In the genomic region with DNA sequence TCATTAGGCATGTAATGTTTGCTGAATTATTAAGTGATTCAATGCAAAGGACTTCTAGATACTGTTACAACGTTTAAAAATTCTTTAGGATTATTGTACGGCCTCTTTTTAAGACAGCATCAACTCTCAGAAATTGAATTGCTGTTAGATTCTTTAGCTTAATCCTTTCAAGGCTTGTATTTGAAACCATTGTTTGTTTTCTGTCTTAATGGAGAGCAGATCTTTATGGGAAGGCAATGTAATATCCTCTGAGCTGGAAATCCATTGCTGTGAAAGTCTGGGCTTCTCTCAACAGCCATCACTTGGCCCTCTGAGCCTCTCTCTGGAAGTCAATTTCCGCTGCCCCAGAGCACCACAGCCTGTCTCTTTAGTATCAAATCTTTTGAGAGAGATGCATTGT, we compare ENCODE assay signal across 16 cellular contexts. TPM values are rescaled to one million over a fixed set of nuclear protein-coding genes. Genes with fewer than 3 reads are reported as not detected.
A peak's percentile ranks its signal among the peaks of the same experiment; 100 is the strongest.
DNase-seq lines count a peak whose midpoint lies in the region; ATAC-seq and TF ChIP-seq lines count a peak whose summit lies in the region.
"Had no signal": no experiment of that assay in that cellular context is flagged by ENCODE, and none has a peak within 500 bp of the region (broad histone marks: within the 10 kb centered on the region; RNA-seq: fewer than 3 reads in every experiment).

No MANE protein-coding gene starts in this region.

- peak overlapping the region; percentile 3 for H3K4me2 ChIP-seq in smooth muscle cell

- H2AFZ ChIP-seq in smooth muscle cell (ENCODE audit: low read depth), result peak overlapping the region; percentile 0
- H2AFZ ChIP-seq: GM23248 had no signal

- H3K27ac Mint-ChIP-seq in nephron, result peak overlapping the region; percentile 58 to 77 (median 71)

- H3K36me3 ChIP-seq in HAP-1 (replicated peaks), result no peaks in the 10 kb centered on the region
- no peaks in the 10 kb centered on the region for H3K36me3 ChIP-seq in SJSA1
- no peaks in the 10 kb centered on the region for H3K36me3 ChIP-seq in smooth muscle cell (ENCODE audit: low read depth)

- H3K27ac ChIP-seq in SJSA1 (peak overlapping the region; percentile 10; the same call in 1 of the 2 replicates), smooth muscle cell (ENCODE audit: low read depth) (peak overlapping the region; percentile 50)
- H3K27ac ChIP-seq: GM23248 had no signal

- H3K27me3 Mint-ChIP-seq in nephron (ENCODE audit: low read depth), result peaks cover 3% of the 10 kb centered on the region

- H3K9ac ChIP-seq in smooth muscle cell (ENCODE audit: low read depth), result no peak overlapping the region
- H3K9ac ChIP-seq: GM23248 had no signal

- H3K4me1 ChIP-seq in HAP-1 (peaks cover 26% of the 10 kb centered on the region), SJSA1 (replicated peaks) (peaks cover 68% of the 10 kb centered on the region), smooth muscle cell (ENCODE audit: low read depth) (peaks cover 69% of the 10 kb centered on the region)

- H3K4me3 ChIP-seq in HAP-1 (no peak overlapping the region), SJSA1 (no peak overlapping the region), smooth muscle cell (no peak overlapping the region)
- H3K4me3 ChIP-seq: GM12878, GM23248 had no signal

- no peak for TF ChIP-seq CTCF in nephron (IDR thresholded peaks at IDR 0.05; ENCODE audit: unreplicated experiment in 3 of 3)
- TF ChIP-seq CTCF in smooth muscle cell (IDR thresholded peaks at IDR 0.05; ENCODE audit: borderline replicate concordance, insufficient read depth, poor library complexity, severe bottlenecking), result no peak

- H3K9me3 ChIP-seq in HAP-1 (no peaks in the 10 kb centered on the region), SJSA1 (replicated peaks) (no peaks in the 10 kb centered on the region), smooth muscle cell (replicated peaks; ENCODE audit: low read depth) (no peaks in the 10 kb centered on the region)

- H3K4me1 Mint-ChIP-seq in nephron, result peaks cover 72% of the 10 kb centered on the region
- H3K4me1 Mint-ChIP-seq: CD4-positive, alpha-beta memory T cell had no signal

- no peaks in the 10 kb centered on the region for H4K20me1 ChIP-seq in smooth muscle cell (ENCODE audit: low read depth)

- H3K27me3 ChIP-seq in HAP-1 (ENCODE audit: low read depth) (no peaks in the 10 kb centered on the region; the same call in 1 of the 2 replicates), SJSA1 (replicated peaks) (no peaks in the 10 kb centered on the region), smooth muscle cell (ENCODE audit: low read depth) (no peaks in the 10 kb centered on the region)

- H3K9me3 Mint-ChIP-seq in nephron, result no peaks in the 10 kb centered on the region

- DNase-seq in HAP-1 (ENCODE audit: low spot score in 2 of 2) (peak; percentile 18 to 70), SJSA1 (ENCODE audit: low read depth in 1 of 2, low spot score in 2 of 2) (no peak), smooth muscle cell (lab: John Stamatoyannopoulos, UW; ENCODE audit: unreplicated experiment) (no peak), GDM1 (lab: John Stamatoyannopoulos, UW) (no peak)
- DNase-seq: C1 segment of cervical spinal cord; Calu3; CD4-positive, alpha-beta memory T cell; COR-L47; DMS153; DND-41; GM23248; H7 had no signal

- WGBS in smooth muscle cell (ENCODE audit: low lambda C conversion rate), result 28% methylated on average over 3 of the region's 3 CpGs

- in situ Hi-C loops in HAP-1 (cut with MboI; ENCODE audit: low sequenced_read_pairs), result no loop called here

- no peaks in the 10 kb centered on the region for H3K36me3 Mint-ChIP-seq in nephron (ENCODE audit: low read depth)
- H3K36me3 Mint-ChIP-seq: CD4-positive, alpha-beta memory T cell had no signal

- no peak for ATAC-seq in HG03442 (IDR thresholded peaks at IDR 0.05; ENCODE audit: unreplicated experiment)
- ATAC-seq: HCT116 had no signal

- H3K4me3 Mint-ChIP-seq in nephron, result no peak overlapping the region
- H3K4me3 Mint-ChIP-seq: CD4-positive, alpha-beta memory T cell had no signal

- H3K79me2 ChIP-seq in smooth muscle cell (ENCODE audit: low read depth), result no peaks in the 10 kb centered on the region

- H3F3A ChIP-seq in smooth muscle cell (ENCODE audit: low read depth), result peaks cover 29% of the 10 kb centered on the region

RNA-seq across cellular contexts. Expression of gene PAMR1, which starts 20.2 kb away (rescaled TPM):
- 57.4 and 57.6 TPM in 2 replicates for total RNA-seq in SJSA1 (2014; rRNA removed; shearing (Covaris generic))
- total RNA-seq in smooth muscle cell, result 87.7 and 92.7 TPM in 2 replicates
- 93.2 and 128 TPM in 2 replicates for polyA plus RNA-seq in smooth muscle cell
- total RNA-seq: Calu3; CD4-positive, alpha-beta memory T cell; GM12878 had no signal
- polyA plus RNA-seq: CD4-positive, alpha-beta memory T cell had no signal

Comparison
In these comparisons a context has a peak if more than half of its experiments do, and no peak if none do; other contexts are left out.
1. DNase-seq: peak in HAP-1 (2 of 2); none in SJSA1 (0 of 2), smooth muscle cell (single experiment) and GDM1 (single experiment).